23 cellular contexts compared by ENCODE assay signal in genomic region chr11:58433638-58434203, GRCh38. TPM values are rescaled to one million over a fixed set of nuclear protein-coding genes. Genes with fewer than 3 reads are reported as not detected.
DNase-seq lines count a peak whose midpoint lies in the region; ATAC-seq and TF ChIP-seq lines count a peak whose summit lies in the region.
"Had no signal": no experiment of that assay in that cellular context is flagged by ENCODE, and none has a peak within 500 bp of the region (broad histone marks: within the 10 kb centered on the region; RNA-seq: fewer than 3 reads in every experiment).

No MANE protein-coding gene starts in this region.

- CTCF ChIA-PET in OCI-LY7 (lab: Charles Lee; ENCODE audit: unreplicated experiment): no interaction called here
- CTCF ChIA-PET in activated CD8-positive, alpha-beta memory T cell treated with anti-CD3 and anti-CD28 coated beads, Interleukin-2, amount 10 ng/mL, durations not matched to agents 7 days and 5 days (lab: Charles Lee): no interaction called here

- no peaks in the 10 kb centered on the region for H3K79me2 ChIP-seq in OCI-LY7 (ENCODE audit: insufficient read depth, low read depth, low read length)

- no peaks in the 10 kb centered on the region for H3K9me2 ChIP-seq in OCI-LY7 (ENCODE audit: insufficient read depth, low read length)

- peak; percentile 63 for ATAC-seq in GM18508 (IDR thresholded peaks at IDR 0.05; ENCODE audit: insufficient read depth, unreplicated experiment)
- ATAC-seq in GM21367 (IDR thresholded peaks at IDR 0.05; ENCODE audit: unreplicated experiment): peak; percentile 91
- peak; percentile 74 for ATAC-seq in HG03354 (IDR thresholded peaks at IDR 0.05; ENCODE audit: poor library complexity, severe bottlenecking, unreplicated experiment)
- ATAC-seq in activated CD8-positive, alpha-beta memory T cell treated with anti-CD3 and anti-CD28 coated beads, Interleukin-2, amount 10 ng/mL, durations not matched to agents 7 days and 5 days: no peak
- ATAC-seq: activated CD4-positive, CD25-positive, alpha-beta regulatory T cell treated with anti-CD3 and anti-CD28 coated beads, Interleukin-2, amount 50 U/mL, for 24 hours; sciatic nerve had no signal

- peaks cover 3% of the 10 kb centered on the region for H3K27me3 Mint-ChIP-seq in activated CD8-positive, alpha-beta memory T cell treated with anti-CD3 and anti-CD28 coated beads, Interleukin-2, amount 10 ng/mL, durations not matched to agents 7 days and 5 days

- H3K9me3 ChIP-seq in OCI-LY7 (ENCODE audit: low read length): no peaks in the 10 kb centered on the region

- H2AFZ ChIP-seq in OCI-LY7 (ENCODE audit: low read length): no peak overlapping the region

- H3K4me3 ChIP-seq in OCI-LY7 (ENCODE audit: low read depth, low read length, poor library complexity, severe bottlenecking): no peak overlapping the region

- POLR2A ChIA-PET in OCI-LY7 (lab: Charles Lee): interaction anchor here (0.7 kb wide), 2 partner anchors 190 to 339 kb away, joined by 3 read pairs; no protein-coding TSS in a partner anchor

- H3K27ac ChIP-seq in OCI-LY7 (ENCODE audit: low read depth, low read length, poor library complexity, severe bottlenecking): no peak overlapping the region

- no peak overlapping the region for H3K27ac Mint-ChIP-seq in activated CD8-positive, alpha-beta memory T cell treated with anti-CD3 and anti-CD28 coated beads, Interleukin-2, amount 10 ng/mL, durations not matched to agents 7 days and 5 days
- H3K27ac Mint-ChIP-seq: CD4-positive, alpha-beta memory T cell had no signal

- H3K4me1 Mint-ChIP-seq in activated CD8-positive, alpha-beta memory T cell treated with anti-CD3 and anti-CD28 coated beads, Interleukin-2, amount 10 ng/mL, durations not matched to agents 7 days and 5 days: no peaks in the 10 kb centered on the region
- H3K4me1 Mint-ChIP-seq: CD4-positive, alpha-beta memory T cell; central memory CD8-positive, alpha-beta T cell had no signal

- H3K36me3 Mint-ChIP-seq in activated CD8-positive, alpha-beta memory T cell treated with anti-CD3 and anti-CD28 coated beads, Interleukin-2, amount 10 ng/mL, durations not matched to agents 7 days and 5 days: no peaks in the 10 kb centered on the region

- TF ChIP-seq CTCF in OCI-LY7 (conservative IDR thresholded peaks at IDR 0.05; ENCODE audit: low read length): no peak

- no TSS peak for BruUV-seq in OCI-LY7 (replicated peaks; lab: Mats Ljungman, UMichigan)

- no peak overlapping the region for H3K4me3 Mint-ChIP-seq in activated CD8-positive, alpha-beta memory T cell treated with anti-CD3 and anti-CD28 coated beads, Interleukin-2, amount 10 ng/mL, durations not matched to agents 7 days and 5 days
- H3K4me3 Mint-ChIP-seq: central memory CD8-positive, alpha-beta T cell had no signal

- intact Hi-C loops in OCI-LY7 (cut with micrococcal nuclease; ENCODE audit: unreplicated experiment): no loop called here

- DNase-seq in OCI-LY7 (ENCODE audit: low spot score) (peak; percentile 38), NCI-H510A (lab: John Stamatoyannopoulos, UW) (no peak), iPS-NIHi11 (ENCODE audit: low spot score) (no peak), NCI-H1436 (lab: John Stamatoyannopoulos, UW) (no peak)
- DNase-seq in activated CD8-positive, alpha-beta memory T cell treated with anti-CD3 and anti-CD28 coated beads, Interleukin-2, amount 10 ng/mL, durations not matched to agents 7 days and 5 days: no peak
- DNase-seq: activated effector memory CD4-positive, alpha-beta T cell treated with Interleukin-2 at 50 U/mL for 16 hours; amniotic stem cell; CD4-positive, alpha-beta memory T cell; DMS79 treated with DMSO at 0.1 percent for 48 hours; IMR-90; NCI-H226; occipital lobe; Right ventricle myocardium superior; stimulated activated CD4-positive, alpha-beta T cell treated with anti-CD3 and anti-CD28 coated beads, Interleukin-2, amount 100 ng/mL, for 24 hours; substantia nigra had no signal

- no peaks in the 10 kb centered on the region for H3K4me1 ChIP-seq in OCI-LY7 (ENCODE audit: insufficient read depth, low read length, poor library complexity, severe bottlenecking)

- H3K9me3 Mint-ChIP-seq in activated CD8-positive, alpha-beta memory T cell treated with anti-CD3 and anti-CD28 coated beads, Interleukin-2, amount 10 ng/mL, durations not matched to agents 7 days and 5 days (ENCODE audit: low read depth): no peaks in the 10 kb centered on the region

- H4K20me1 ChIP-seq in OCI-LY7 (ENCODE audit: insufficient read depth, low read length): no peaks in the 10 kb centered on the region

- no peak overlapping the region for H3K4me2 ChIP-seq in OCI-LY7 (ENCODE audit: low read length)

- no peaks in the 10 kb centered on the region for H3K36me3 ChIP-seq in OCI-LY7 (ENCODE audit: insufficient read depth, low read length)

RNA-seq across cellular contexts. Expression of gene OR5B2, which starts 5.8 kb away (rescaled TPM):
- total RNA-seq in OCI-LY7 (2014; rRNA removed; shearing (Covaris generic)): not detected in 2 replicates
- not detected in 2 replicates for total RNA-seq in OCI-LY7 (2022)
- not detected for total RNA-seq in activated CD8-positive, alpha-beta memory T cell treated with anti-CD3 and anti-CD28 coated beads, Interleukin-2, amount 10 ng/mL, durations not matched to agents 7 days and 5 days
- total RNA-seq: fibroblast of villous mesenchyme, H1, IMR-90, occipital lobe, Right ventricle myocardium superior, sciatic nerve had no signal

RNA-seq across cellular contexts. Expression of gene OR5B12, which starts 8.3 kb away (rescaled TPM):
- not detected in 2 replicates for total RNA-seq in OCI-LY7 (2014; rRNA removed; shearing (Covaris generic))
- not detected in 2 replicates for total RNA-seq in OCI-LY7 (2022)
- not detected for total RNA-seq in activated CD8-positive, alpha-beta memory T cell treated with anti-CD3 and anti-CD28 coated beads, Interleukin-2, amount 10 ng/mL, durations not matched to agents 7 days and 5 days
- total RNA-seq: CD4-positive, alpha-beta memory T cell; fibroblast of villous mesenchyme; H1; IMR-90; occipital lobe; Right ventricle myocardium superior; sciatic nerve had no signal

RNA-seq across cellular contexts. Expression of gene OR5B3, which starts 27.0 kb away (rescaled TPM):
- not detected in 2 replicates for total RNA-seq in OCI-LY7 (2014; rRNA removed; shearing (Covaris generic))
- not detected in 2 replicates for total RNA-seq in OCI-LY7 (2022)
- total RNA-seq in activated CD8-positive, alpha-beta memory T cell treated with anti-CD3 and anti-CD28 coated beads, Interleukin-2, amount 10 ng/mL, durations not matched to agents 7 days and 5 days: not detected
- total RNA-seq: CD4-positive, alpha-beta memory T cell; fibroblast of villous mesenchyme; H1; IMR-90; occipital lobe; Right ventricle myocardium superior; sciatic nerve had no signal
